ENCODE assay signal across 21 cellular contexts in genomic region chr4:113434247-113434587, GRCh38.
DNase-seq lines count a peak whose midpoint lies in the region; ATAC-seq, FAIRE-seq and TF ChIP-seq lines count a peak whose summit lies in the region.
"Had no signal": no experiment of that assay in that cellular context is flagged by ENCODE, and none has a peak within 500 bp of the region (broad histone marks: within the 10 kb centered on the region; RNA-seq: fewer than 3 reads in every experiment).

No MANE protein-coding gene starts in this region.

- peak overlapping the region; percentile 25 for H2AFZ ChIP-seq in osteoblast (ENCODE audit: low read length)

- no peak for FAIRE-seq in pancreas (lab: Jason Lieb, UNC)
- FAIRE-seq: GM18507 had no signal

- H3K27ac ChIP-seq in osteoblast (ENCODE audit: low read depth, low read length) = peak overlapping the region; percentile 88
- H3K27ac ChIP-seq in pancreas = no peak overlapping the region
- H3K27ac ChIP-seq: prostate gland had no signal

- DNase-seq in EH (ENCODE audit: low read depth) (peak; percentile 69), RKO (ENCODE audit: low spot score) (peak; percentile 34), epithelial cell of proximal tubule (ENCODE audit: low read depth) (peak; percentile 93), osteoblast (ENCODE audit: insufficient read length, low spot score, missing footprints) (no peak), pancreas (no peak), endothelial cell (ENCODE audit: low spot score) (no peak), UCSD-AML1 (lab: John Stamatoyannopoulos, UW; ENCODE audit: unreplicated experiment) (no peak)
- DNase-seq in stimulated activated CD4-positive, alpha-beta T cell treated with anti-CD3 and anti-CD28 coated beads, Interleukin-4, amount 100 ng/mL, for 4 hours = no peak
- DNase-seq: activated CD4-positive, alpha-beta T cell treated with anti-CD3 and anti-CD28 coated beads for 4 hours; activated T-cell treated with anti-CD3 and anti-CD28 coated beads, Interleukin-2, amount 50 U/mL, for 1 hour; DMS 273 treated with DMSO at 0.1 percent for 48 hours; Karpas-422; left cardiac atrium; NCI-H1417 treated with DMSO at 0.1 percent for 48 hours; NCI-H2227 treated with DMSO at 0.1 percent for 48 hours; SHP77 treated with DMSO at 0.1 percent for 48 hours had no signal

- H3K27me3 Mint-ChIP-seq in endothelial cell (ENCODE audit: unreplicated experiment) = peaks cover 1% of the 10 kb centered on the region

- H3K79me2 ChIP-seq in osteoblast (ENCODE audit: insufficient read depth, low read length) = no peaks in the 10 kb centered on the region

- H3K9me3 ChIP-seq in osteoblast (ENCODE audit: low read depth, low read length) = no peaks in the 10 kb centered on the region
- no peaks in the 10 kb centered on the region for H3K9me3 ChIP-seq in pancreas
- H3K9me3 ChIP-seq: prostate gland had no signal

- TF ChIP-seq CTCF in epithelial cell of proximal tubule (conservative IDR thresholded peaks at IDR 0.05; ENCODE audit: low read depth, low read length) (no peak), osteoblast (IDR thresholded peaks at IDR 0.05; ENCODE audit: extremely low read depth, low read depth, low read length) (no peak), pancreas (IDR thresholded peaks at IDR 0.05) (no peak), endothelial cell (IDR thresholded peaks at IDR 0.05; ENCODE audit: unreplicated experiment) (no peak)

- intact Hi-C loops in pancreas (cut with DNase I) = no loop called here

- no peak overlapping the region for H3K4me3 Mint-ChIP-seq in endothelial cell (ENCODE audit: unreplicated experiment)
- H3K4me3 Mint-ChIP-seq: activated naive CD8-positive, alpha-beta T cell; B cell; T-helper 2 cell treated with Interferon-gamma antibody and Interleukin-4, amounts not matched to agents 5 μg/mL and 100 μg/mL, for 36 hours had no signal

- H3K36me3 Mint-ChIP-seq in endothelial cell (ENCODE audit: low read depth, unreplicated experiment) = no peaks in the 10 kb centered on the region

- H3K4me1 ChIP-seq in osteoblast (ENCODE audit: insufficient read depth, low read length) = peaks cover 52% of the 10 kb centered on the region
- H3K4me1 ChIP-seq in pancreas = no peaks in the 10 kb centered on the region
- H3K4me1 ChIP-seq: prostate gland had no signal

- H3K4me2 ChIP-seq in osteoblast (ENCODE audit: insufficient read depth, low read length) = peak overlapping the region; percentile 72

- H3K27me3 ChIP-seq in osteoblast (ENCODE audit: insufficient read depth, low read length) (no peaks in the 10 kb centered on the region), pancreas (no peaks in the 10 kb centered on the region)

- H4K20me1 ChIP-seq in osteoblast (ENCODE audit: insufficient read depth, low read length) = no peaks in the 10 kb centered on the region

- ATAC-seq in pancreas = no peak

- no peaks in the 10 kb centered on the region for H3K36me3 ChIP-seq in osteoblast (ENCODE audit: insufficient read depth, low read length)
- H3K36me3 ChIP-seq in pancreas = no peaks in the 10 kb centered on the region
- H3K36me3 ChIP-seq: prostate gland had no signal

- H3K4me3 ChIP-seq in epithelial cell of proximal tubule (ENCODE audit: low read depth, low read length) (no peak overlapping the region), osteoblast (ENCODE audit: insufficient read depth, low read length) (peak overlapping the region; percentile 46), pancreas (no peak overlapping the region)
- H3K4me3 ChIP-seq: prostate gland had no signal

- H3K27ac Mint-ChIP-seq in endothelial cell (ENCODE audit: unreplicated experiment) = no peak overlapping the region
- H3K27ac Mint-ChIP-seq: activated naive CD8-positive, alpha-beta T cell; B cell; T-helper 2 cell treated with Interferon-gamma antibody and Interleukin-4, amounts not matched to agents 5 μg/mL and 100 μg/mL, for 36 hours had no signal

- peaks cover 10% of the 10 kb centered on the region for H3K4me1 Mint-ChIP-seq in endothelial cell (ENCODE audit: unreplicated experiment)
- H3K4me1 Mint-ChIP-seq: B cell had no signal

- no peaks in the 10 kb centered on the region for H3K9me3 Mint-ChIP-seq in endothelial cell (ENCODE audit: unreplicated experiment)

- WGBS in pancreas, 2 donors = 55 to 67% methylated on average over 3 of the region's 3 CpGs

Comparison
In these comparisons a context has a peak if more than half of its experiments do, and no peak if none do; other contexts are left out.
1. DNase-seq: peak in EH (single experiment), RKO (single experiment) and epithelial cell of proximal tubule (single experiment); none in osteoblast (single experiment), pancreas (0 of 6), endothelial cell (single experiment), UCSD-AML1 (single experiment) and stimulated activated CD4-positive, alpha-beta T cell treated with anti-CD3 and anti-CD28 coated beads, Interleukin-4, amount 100 ng/mL, for 4 hours (0 of 2).